Comparison of ENCODE assay signal across 34 cellular contexts in genomic region chr4:178333355-178333754, GRCh38.
"Had no signal": no experiment of that assay in that cellular context is flagged by ENCODE, and none has a peak within 500 bp of the region (broad histone marks: within the 10 kb centered on the region; RNA-seq: fewer than 3 reads in every experiment).

No MANE protein-coding gene starts in this region.

- H3K9me3 ChIP-seq: adrenal gland, body of pancreas, breast epithelium had no signal

- H3K4me1 ChIP-seq: adrenal gland, body of pancreas, breast epithelium had no signal

- H3K4me3 ChIP-seq: adrenal gland, body of pancreas, breast epithelium had no signal

- H3K36me3 ChIP-seq: adrenal gland, brain microvascular endothelial cell, breast epithelium had no signal

- FAIRE-seq: astrocyte, colon, TTC549 had no signal

- H3K27me3 ChIP-seq: adrenal gland, body of pancreas, brain microvascular endothelial cell, breast epithelium had no signal

- ATAC-seq: activated CD8-positive, alpha-beta T cell treated with anti-CD3 and anti-CD28 coated beads for 36 hours; activated naive CD4-positive, alpha-beta T cell treated with anti-CD3 and anti-CD28 coated beads, Interleukin-2, amount 50 U/mL, for 72 hours; activated T-cell treated with anti-CD3 and anti-CD28 coated beads, Interleukin-2, amount 50 U/mL, for 4 hours; activated T-cell treated with anti-CD3 and anti-CD28 coated beads, Interleukin-2, amount 50 U/mL, for 72 hours; activated T-helper 17 cell treated with anti-CD3 and anti-CD28 coated beads, Interleukin-2, amount 50 U/mL, for 72 hours; body of pancreas had no signal

- DNase-seq: activated B cell treated with CpG ODN at 0.5 μM for 24 hours; activated CD4-positive, alpha-beta memory T cell treated with anti-CD3 and anti-CD28 coated beads for 36 hours; activated CD4-positive, alpha-beta T cell treated with anti-CD3 and anti-CD28 coated beads for 4 hours; activated CD4-positive, alpha-beta T cell treated with anti-CD3 and anti-CD28 coated beads, Interleukin-2, amount 10 ng/mL, durations not matched to agents 24 days and 14 days; activated CD4-positive, alpha-beta T cell treated with anti-CD3 and anti-CD28 coated beads, Interleukin-2, amount 50 U/mL, for 1 hour; activated CD4-positive, alpha-beta T cell treated with anti-CD3 and anti-CD28 coated beads, Interleukin-2, amount 50 U/mL, for 4 hours; activated CD4-positive, CD25-positive, alpha-beta regulatory T cell treated with anti-CD3 and anti-CD28 coated beads, Interleukin-2, amount 50 U/mL, for 72 hours; activated CD8-positive, alpha-beta memory T cell treated with anti-CD3 and anti-CD28 coated beads, Interleukin-2, amount 50 U/mL, for 4 hours; activated CD8-positive, alpha-beta T cell treated with anti-CD3 and anti-CD28 coated beads for 36 hours; activated effector memory CD4-positive, alpha-beta T cell treated with anti-CD3 and anti-CD28 coated beads, Interleukin-2, amount 50 U/mL, for 16 hours; activated gamma-delta T cell treated with Interleukin-2 at 50 U/mL for 16 hours; activated naive CD4-positive, alpha-beta T cell; activated naive CD4-positive, alpha-beta T cell treated with anti-CD3 and anti-CD28 coated beads for 36 hours; activated naive CD4-positive, alpha-beta T cell treated with anti-CD3 and anti-CD28 coated beads, Interleukin-2, amount 50 U/mL, for 16 hours; activated naive CD8-positive, alpha-beta T cell treated with anti-CD3 and anti-CD28 coated beads for 36 hours; activated T-cell treated with anti-CD3 and anti-CD28 coated beads for 4 hours; activated T-cell treated with anti-CD3 and anti-CD28 coated beads, Interleukin-2, amount 50 U/mL, for 1 hour; activated T-cell treated with anti-CD3 and anti-CD28 coated beads, Interleukin-2, amount 50 U/mL, for 4 hours; activated T-cell treated with anti-CD3 and anti-CD28 coated beads, Interleukin-2, amount 50 U/mL, for 72 hours; adrenal gland; amniotic stem cell; aorta; body of pancreas; brain microvascular endothelial cell; central memory CD4-positive, alpha-beta T cell; T-helper 2 cell; T-helper 9 cell had no signal

- H3K27ac ChIP-seq: adrenal gland, body of pancreas, brain microvascular endothelial cell, breast epithelium, VCaP had no signal
